In genomic region chr15:85343443-85343842, GRCh38 we compare ENCODE assay signal across 2 cellular contexts.
TF ChIP-seq lines count a peak whose summit lies in the region.

No MANE protein-coding gene starts in this region.

TF ChIP-seq in IMR-90, 13 proteins besides CTCF, POLR2A, EP300 and RAD21:
- TF ChIP-seq CEBPB (IDR thresholded peaks at IDR 0.05; ENCODE audit: low read depth, low read length), result peak; percentile 4; the same call in 1 of the 2 replicates
- peak; percentile 57 for TF ChIP-seq BHLHE40 (IDR thresholded peaks at IDR 0.05; ENCODE audit: low read depth, low read length)

TF ChIP-seq in endothelial cell of umbilical vein, 7 proteins besides CTCF, POLR2A, EP300 and RAD21:
- peak; percentile 74 for TF ChIP-seq FOS (IDR thresholded peaks at IDR 0.05; ENCODE audit: borderline replicate concordance, insufficient read depth, low read length)
- TF ChIP-seq JUN (IDR thresholded peaks at IDR 0.05; ENCODE audit: borderline replicate concordance, insufficient read depth, insufficient read length, low read depth), result peak; percentile 71
- peak; percentile 76 for TF ChIP-seq GATA2 (IDR thresholded peaks at IDR 0.05; ENCODE audit: insufficient read depth, insufficient read length, low read depth, low read length)
